16 cellular contexts compared by ENCODE assay signal in the genomic region with DNA sequence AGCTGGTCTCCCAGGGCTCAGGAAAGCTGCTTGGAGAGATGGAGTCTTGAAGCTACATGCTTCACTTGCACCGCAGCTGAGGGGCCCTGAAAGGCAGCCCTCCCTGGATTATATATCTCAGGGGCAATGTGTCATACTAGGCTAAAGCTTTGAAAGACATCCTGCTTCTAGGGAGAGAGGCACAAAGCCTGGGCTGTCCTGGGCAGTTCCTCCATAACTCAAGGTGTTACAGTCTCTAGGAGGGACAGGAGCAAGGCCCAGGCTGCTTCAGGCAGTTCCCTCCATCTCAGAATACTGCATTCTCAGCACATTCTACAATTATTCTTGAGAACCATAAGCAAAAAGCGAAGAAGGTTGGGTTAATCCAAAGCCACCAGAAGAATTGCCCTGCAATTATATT. TPM values are rescaled to one million over a fixed set of nuclear protein-coding genes. Genes with fewer than 3 reads are reported as not detected.
DNase-seq lines count a peak whose midpoint lies in the region; ATAC-seq and TF ChIP-seq lines count a peak whose summit lies in the region.
"Had no signal": no experiment of that assay in that cellular context is flagged by ENCODE, and none has a peak within 500 bp of the region (broad histone marks: within the 10 kb centered on the region; RNA-seq: fewer than 3 reads in every experiment).

No MANE protein-coding gene starts in this region.

- no peak overlapping the region for H3K56ac ChIP-seq in IMR-90 (ENCODE audit: extremely low read depth, insufficient read depth, low read length)

- peaks cover 30% of the 10 kb centered on the region for H3K9me3 Mint-ChIP-seq in nephron progenitor cell
- H3K9me3 Mint-ChIP-seq in activated CD4-positive, alpha-beta memory T cell treated with anti-CD3 and anti-CD28 coated beads for 36 hours = no peaks in the 10 kb centered on the region
- H3K9me3 Mint-ChIP-seq: CD4-positive, alpha-beta T cell had no signal

- H3K27me3 ChIP-seq in IMR-90 (ENCODE audit: control insufficient read depth, insufficient read depth, low read length) (peaks cover 7% of the 10 kb centered on the region), esophagus muscularis mucosa (no peaks in the 10 kb centered on the region)

- no peak for TF ChIP-seq CTCF in IMR-90 (conservative IDR thresholded peaks at IDR 0.05; ENCODE audit: low read depth, low read length)
- TF ChIP-seq CTCF in esophagus muscularis mucosa (IDR thresholded peaks at IDR 0.05) = no peak
- no peak for TF ChIP-seq CTCF in nephron progenitor cell (IDR thresholded peaks at IDR 0.05)

- no peak overlapping the region for H3K4ac ChIP-seq in IMR-90 (ENCODE audit: low read depth, low read length)

- no peaks in the 10 kb centered on the region for H4K20me1 ChIP-seq in IMR-90 (ENCODE audit: insufficient read depth, low read length)

- peaks cover 9% of the 10 kb centered on the region for H3K27me3 Mint-ChIP-seq in nephron progenitor cell (ENCODE audit: low read depth, poor library complexity)
- H3K27me3 Mint-ChIP-seq in activated CD4-positive, alpha-beta memory T cell treated with anti-CD3 and anti-CD28 coated beads for 36 hours = peaks cover 9% of the 10 kb centered on the region

- no peak overlapping the region for H3K4me2 ChIP-seq in IMR-90 (ENCODE audit: low read depth, low read length)
- H3K4me2 ChIP-seq: GM23338 had no signal

- TF ChIP-seq RAD21 in IMR-90 (IDR thresholded peaks at IDR 0.05; ENCODE audit: low read length) = no peak

- DNase-seq in IMR-90 (no peak), esophagus muscularis mucosa (ENCODE audit: extremely low spot score) (peak; percentile 84), nephron progenitor cell (no peak)
- DNase-seq in activated CD4-positive, alpha-beta memory T cell treated with anti-CD3 and anti-CD28 coated beads for 36 hours = no peak
- DNase-seq: AML-193; Caco-2; CD4-positive, alpha-beta T cell; GDM1; H7; HFFc6; KBM-7 had no signal

- no peak overlapping the region for H4K8ac ChIP-seq in IMR-90 (ENCODE audit: low read depth in 2 of 2, low read length in 2 of 2)

- no peaks in the 10 kb centered on the region for H3K4me1 ChIP-seq in IMR-90 (ENCODE audit: control insufficient read depth, insufficient read depth, low read length)
- no peaks in the 10 kb centered on the region for H3K4me1 ChIP-seq in esophagus muscularis mucosa
- H3K4me1 ChIP-seq: Caco-2 had no signal

- no peak overlapping the region for H3K18ac ChIP-seq in IMR-90 (ENCODE audit: low read depth, low read length)

- no peak overlapping the region for H2AFZ ChIP-seq in IMR-90 (replicated peaks; ENCODE audit: low read length, poor library complexity)
- H2AFZ ChIP-seq: GM23338 had no signal

- H3K4me1 Mint-ChIP-seq in nephron progenitor cell = peaks cover 21% of the 10 kb centered on the region
- H3K4me1 Mint-ChIP-seq in activated CD4-positive, alpha-beta memory T cell treated with anti-CD3 and anti-CD28 coated beads for 36 hours (ENCODE audit: low read depth) = no peaks in the 10 kb centered on the region
- H3K4me1 Mint-ChIP-seq: GM23338 had no signal

- H2BK5ac ChIP-seq in IMR-90 (ENCODE audit: low read depth, low read length, poor library complexity, severe bottlenecking) = no peak overlapping the region

- H3K79me1 ChIP-seq in IMR-90 (ENCODE audit: low read depth in 1 of 2, low read length in 2 of 2) = no peaks in the 10 kb centered on the region

- BruUV-seq in IMR-90 (replicated peaks; lab: Mats Ljungman, UMichigan) = no TSS peak

- peak overlapping the region; percentile 27 for H3K27ac Mint-ChIP-seq in nephron progenitor cell
- no peak overlapping the region for H3K27ac Mint-ChIP-seq in activated CD4-positive, alpha-beta memory T cell treated with anti-CD3 and anti-CD28 coated beads for 36 hours
- H3K27ac Mint-ChIP-seq: CD4-positive, alpha-beta T cell; GM23338; HFFc6 had no signal

- H4K91ac ChIP-seq in IMR-90 (ENCODE audit: insufficient read depth, low read depth, low read length) = no peak overlapping the region

- TF ChIP-seq POLR2A in IMR-90 (IDR thresholded peaks at IDR 0.05; ENCODE audit: low read depth, low read length) (no peak), esophagus muscularis mucosa (IDR thresholded peaks at IDR 0.05; ENCODE audit: low read depth) (no peak)

- H3K9ac ChIP-seq in IMR-90 (ENCODE audit: low read depth, low read length) = no peak overlapping the region

- ATAC-seq in IMR-90 (ENCODE audit: low read depth) = no peak
- no peak for ATAC-seq in HG02973 (IDR thresholded peaks at IDR 0.05; ENCODE audit: unreplicated experiment)
- no peak for ATAC-seq in HG02571 (IDR thresholded peaks at IDR 0.05; ENCODE audit: unreplicated experiment)
- ATAC-seq: GM23338, HCT116 had no signal

- H2BK15ac ChIP-seq in IMR-90 (ENCODE audit: low read depth, low read length) = no peak overlapping the region

- H3K27ac ChIP-seq in IMR-90 (ENCODE audit: insufficient read depth, low read length) = no peak overlapping the region
- H3K27ac ChIP-seq in esophagus muscularis mucosa (replicated peaks in 1 of 4) = no peak overlapping the region
- H3K27ac ChIP-seq: C4-2B had no signal

- H3K4me3 ChIP-seq in IMR-90 (ENCODE audit: insufficient read depth, low read depth, low read length) (no peak overlapping the region), esophagus muscularis mucosa (no peak overlapping the region)
- H3K4me3 ChIP-seq: GM23338 had no signal

- H3K14ac ChIP-seq in IMR-90 (replicated peaks; ENCODE audit: low read depth, low read length) = no peak overlapping the region

- no peak overlapping the region for H3K4me3 Mint-ChIP-seq in nephron progenitor cell
- H3K4me3 Mint-ChIP-seq in activated CD4-positive, alpha-beta memory T cell treated with anti-CD3 and anti-CD28 coated beads for 36 hours = no peak overlapping the region
- H3K4me3 Mint-ChIP-seq: CD4-positive, alpha-beta T cell; GM23338; HFFc6 had no signal

- no peak overlapping the region for H4K5ac ChIP-seq in IMR-90 (ENCODE audit: low read depth, low read length)

- dilution Hi-C loops in IMR-90 (cut with HindIII; ENCODE audit: low sequenced_read_pairs, unreplicated experiment) = no loop called here

- no peak overlapping the region for H2AK9ac ChIP-seq in IMR-90 (replicated peaks; ENCODE audit: low read depth, low read length, poor library complexity)

- CTCF ChIA-PET in IMR-90 (lab: Yijun Ruan, JAX) = no interaction called here
- CTCF ChIA-PET in activated CD4-positive, alpha-beta memory T cell treated with anti-CD3 and anti-CD28 coated beads for 36 hours (lab: Charles Lee) = no interaction called here

- H2BK120ac ChIP-seq in IMR-90 (ENCODE audit: low read depth, low read length) = no peak overlapping the region

- in situ Hi-C loops in IMR-90 (cut with MboI; ENCODE audit: low sequenced_read_pairs) = no loop called here

- H3K9me3 ChIP-seq in IMR-90 (ENCODE audit: control insufficient read depth, insufficient read depth, low read length) (no peaks in the 10 kb centered on the region), esophagus muscularis mucosa (no peaks in the 10 kb centered on the region)
- H3K9me3 ChIP-seq: Caco-2 had no signal

- POLR2A ChIA-PET in IMR-90 (lab: Charles Lee; ENCODE audit: unreplicated experiment) = no interaction called here
- POLR2A ChIA-PET in activated CD4-positive, alpha-beta memory T cell treated with anti-CD3 and anti-CD28 coated beads for 36 hours (lab: Charles Lee) = no interaction called here

- H3K36me3 Mint-ChIP-seq in nephron progenitor cell (ENCODE audit: low read depth) = no peaks in the 10 kb centered on the region
- no peaks in the 10 kb centered on the region for H3K36me3 Mint-ChIP-seq in activated CD4-positive, alpha-beta memory T cell treated with anti-CD3 and anti-CD28 coated beads for 36 hours

- no peak for TF ChIP-seq EP300 in esophagus muscularis mucosa (IDR thresholded peaks at IDR 0.05)

- WGBS in IMR-90 (ENCODE audit: extremely low coverage in 2 of 2, insufficient read length in 1 of 2), 2 experiments = no CpG with 5 or more reads among the region's 2 CpGs
- WGBS in esophagus muscularis mucosa = 84% methylated on average over 2 of the region's 2 CpGs

- no peaks in the 10 kb centered on the region for H3K9me1 ChIP-seq in IMR-90 (ENCODE audit: insufficient read depth, low read length)

- no peaks in the 10 kb centered on the region for H3K36me3 ChIP-seq in IMR-90 (ENCODE audit: control insufficient read depth, insufficient read depth, low read length)
- H3K36me3 ChIP-seq in esophagus muscularis mucosa = no peaks in the 10 kb centered on the region

- H3K23ac ChIP-seq in IMR-90 (ENCODE audit: low read depth, low read length) = no peak overlapping the region

- H2BK20ac ChIP-seq in IMR-90 (ENCODE audit: low read depth, low read length) = no peak overlapping the region

- no peak overlapping the region for H2AK5ac ChIP-seq in IMR-90 (ENCODE audit: low read depth, low read length)

- intact Hi-C loops in IMR-90 (cut with micrococcal nuclease) (no loop called here), esophagus muscularis mucosa (cut with DNase I) (no loop called here)
- intact Hi-C loops in activated CD4-positive, alpha-beta memory T cell treated with anti-CD3 and anti-CD28 coated beads for 36 hours (cut with micrococcal nuclease) = no loop called here

TF ChIP-seq in IMR-90, 13 proteins besides CTCF, POLR2A, EP300 and RAD21:
- TF ChIP-seq, protein P1, sequence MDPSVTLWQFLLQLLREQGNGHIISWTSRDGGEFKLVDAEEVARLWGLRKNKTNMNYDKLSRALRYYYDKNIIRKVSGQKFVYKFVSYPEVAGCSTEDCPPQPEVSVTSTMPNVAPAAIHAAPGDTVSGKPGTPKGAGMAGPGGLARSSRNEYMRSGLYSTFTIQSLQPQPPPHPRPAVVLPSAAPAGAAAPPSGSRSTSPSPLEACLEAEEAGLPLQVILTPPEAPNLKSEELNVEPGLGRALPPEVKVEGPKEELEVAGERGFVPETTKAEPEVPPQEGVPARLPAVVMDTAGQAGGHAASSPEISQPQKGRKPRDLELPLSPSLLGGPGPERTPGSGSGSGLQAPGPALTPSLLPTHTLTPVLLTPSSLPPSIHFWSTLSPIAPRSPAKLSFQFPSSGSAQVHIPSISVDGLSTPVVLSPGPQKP (IDR thresholded peaks at IDR 0.05; ENCODE audit: borderline replicate concordance, low read depth, low read length) = no peak
- TF ChIP-seq MAFK (IDR thresholded peaks at IDR 0.05; ENCODE audit: low read depth, low read length) = 0 out of 2 replicates have a peak, but pooled peaks have one; percentile 19

RNA-seq across cellular contexts. Expression of a gene that starts 22.0 kb away (rescaled TPM):
- total RNA-seq in IMR-90 (2012; rRNA removed) (418 and 439 TPM in 2 replicates), esophagus muscularis mucosa (100 to 1,000 TPM in 2 of 4 donors, 10 to 100 TPM in 2; 61.5 to 116 (median 99.0) TPM)
- polyA plus RNA-seq in IMR-90 (2012; rRNA removed) = 239 and 274 TPM in 2 replicates
- polyA plus RNA-seq in IMR-90 (2012; cell fraction: cytosol; rRNA removed) = 135 and 212 TPM in 2 replicates
- polyA plus RNA-seq in IMR-90 (2012; cell fraction: nucleus; rRNA removed; ENCODE audit: low replicate concordance) = 55.8 and 136 TPM in 2 replicates
- 10 to 100 TPM; 59.6 to 64.5 TPM for total RNA-seq in activated CD4-positive, alpha-beta memory T cell treated with anti-CD3 and anti-CD28 coated beads for 36 hours
